In genomic region chr4:90103991-90104390, GRCh38 we compare ENCODE assay signal across 36 cellular contexts. TPM values are rescaled to one million over a fixed set of nuclear protein-coding genes. Genes with fewer than 3 reads are reported as not detected.
"Had no signal": no experiment of that assay in that cellular context is flagged by ENCODE, and none has a peak within 500 bp of the region (broad histone marks: within the 10 kb centered on the region; RNA-seq: fewer than 3 reads in every experiment).

No MANE protein-coding gene starts in this region.

- DNase-seq: activated CD4-positive, alpha-beta memory T cell treated with anti-CD3 and anti-CD28 coated beads, Interleukin-2, amount 10 ng/mL, durations not matched to agents 7 days and 5 days; activated CD4-positive, alpha-beta T cell treated with anti-CD3 and anti-CD28 coated beads for 1 hour; activated CD4-positive, alpha-beta T cell treated with anti-CD3 and anti-CD28 coated beads for 36 hours; activated CD4-positive, alpha-beta T cell treated with anti-CD3 and anti-CD28 coated beads for 48 hours; activated CD4-positive, alpha-beta T cell treated with anti-CD3 and anti-CD28 coated beads, Interleukin-2, amount 10 ng/mL, durations not matched to agents 7 days and 5 days; activated CD4-positive, alpha-beta T cell treated with anti-CD3 and anti-CD28 coated beads, Interleukin-2, amount 50 U/mL, for 48 hours; activated CD4-positive, CD25-positive, alpha-beta regulatory T cell; activated CD8-positive, alpha-beta memory T cell treated with anti-CD3 and anti-CD28 coated beads for 24 hours; activated CD8-positive, alpha-beta memory T cell treated with anti-CD3 and anti-CD28 coated beads, Interleukin-2, amount 10 ng/mL, durations not matched to agents 7 days and 5 days; activated CD8-positive, alpha-beta memory T cell treated with anti-CD3 and anti-CD28 coated beads, Interleukin-2, amount 50 U/mL, for 48 hours; activated CD8-positive, alpha-beta T cell treated with anti-CD3 and anti-CD28 coated beads, Interleukin-2, amount 10 ng/mL, durations not matched to agents 7 days and 5 days; activated effector memory CD4-positive, alpha-beta T cell treated with anti-CD3 and anti-CD28 coated beads, Interleukin-2, amount 50 U/mL, for 16 hours; activated gamma-delta T cell treated with Interleukin-2 at 50 U/mL for 16 hours; activated naive CD4-positive, alpha-beta T cell; activated naive CD4-positive, alpha-beta T cell treated with anti-CD3 and anti-CD28 coated beads for 36 hours; activated naive CD4-positive, alpha-beta T cell treated with anti-CD3 and anti-CD28 coated beads, Interleukin-2, amount 50 U/mL, for 16 hours; activated naive CD8-positive, alpha-beta T cell treated with anti-CD3 and anti-CD28 coated beads for 36 hours; activated T-cell treated with anti-CD3 and anti-CD28 coated beads, Interleukin-2, amount 50 U/mL, for 24 hours; activated T-cell treated with anti-CD3 and anti-CD28 coated beads, Interleukin-2, amount 50 U/mL, for 48 hours; adrenal gland; amniotic stem cell; aorta; body of pancreas; brain microvascular endothelial cell; central memory CD4-positive, alpha-beta T cell; T-helper 1 cell; T-helper 2 cell; T-helper 9 cell; WERI-Rb-1 had no signal

- H3K27ac ChIP-seq: adrenal gland, body of pancreas, brain microvascular endothelial cell, breast epithelium, WERI-Rb-1 had no signal

- ATAC-seq: activated CD4-positive, alpha-beta T cell treated with anti-CD3 and anti-CD28 coated beads for 36 hours; activated CD4-positive, CD25-positive, alpha-beta regulatory T cell treated with anti-CD3 and anti-CD28 coated beads, Interleukin-2, amount 50 U/mL, for 24 hours; activated CD8-positive, alpha-beta memory T cell treated with anti-CD3 and anti-CD28 coated beads, Interleukin-2, amount 10 ng/mL, durations not matched to agents 7 days and 5 days; activated CD8-positive, alpha-beta T cell treated with anti-CD3 and anti-CD28 coated beads, Interleukin-2, amount 10 ng/mL, durations not matched to agents 7 days and 5 days; activated naive CD4-positive, alpha-beta T cell treated with anti-CD3 and anti-CD28 coated beads, Interleukin-2, amount 50 U/mL, for 72 hours; body of pancreas; WTC11 had no signal

- H3K4me1 ChIP-seq: adrenal gland, body of pancreas, breast epithelium had no signal

- H3K9me3 ChIP-seq: adrenal gland, body of pancreas, breast epithelium had no signal

- H3K27me3 ChIP-seq: adrenal gland, body of pancreas, brain microvascular endothelial cell, breast epithelium had no signal

- H3K4me3 ChIP-seq: adrenal gland, body of pancreas, breast epithelium had no signal

- FAIRE-seq: astrocyte, TTC549 had no signal

- H3K36me3 ChIP-seq: adrenal gland, brain microvascular endothelial cell, breast epithelium, WERI-Rb-1 had no signal

RNA-seq across cellular contexts. Expression of gene CCSER1, which starts 23.2 kb away (rescaled TPM):
- total RNA-seq: activated CD8-positive, alpha-beta T cell treated with anti-CD3 and anti-CD28 coated beads, Interleukin-2, amount 10 ng/mL, durations not matched to agents 7 days and 5 days; activated naive CD4-positive, alpha-beta T cell treated with anti-CD3 and anti-CD28 coated beads for 36 hours; activated T-helper 2 cell treated with anti-CD3 and anti-CD28 coated beads, Interferon-gamma antibody, Interleukin-2, Interleukin-4, amounts not matched to agents 10 μg/mL and 5 μg/mL and 100 μg/mL, durations not matched to agents 14 hours and 24 hours and 36 hours had no signal
